ENCODE assay signal across 12 cellular contexts in the genomic region with DNA sequence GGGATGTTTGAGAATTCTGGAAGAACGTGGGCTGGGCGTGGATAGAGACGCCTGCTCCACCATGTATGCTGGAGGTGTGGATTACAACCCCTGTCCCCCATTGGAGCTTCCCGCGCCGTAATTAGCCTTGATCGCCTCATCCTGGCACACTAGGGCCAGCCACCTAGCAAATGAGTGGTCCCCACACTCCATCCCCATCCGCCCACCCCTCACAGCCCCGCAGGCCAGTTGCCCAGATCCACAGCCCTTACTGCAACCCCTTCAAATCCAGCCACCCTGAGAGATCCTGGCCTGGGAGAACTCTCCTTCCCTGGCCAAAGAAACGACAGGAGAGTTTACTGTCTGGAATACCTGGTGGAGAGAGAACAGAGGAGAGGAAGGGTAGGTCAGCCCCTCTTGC. TPM values are rescaled to one million over a fixed set of nuclear protein-coding genes. Genes with fewer than 3 reads are reported as not detected.
DNase-seq lines count a peak whose midpoint lies in the region; ATAC-seq and TF ChIP-seq lines count a peak whose summit lies in the region.
"Had no signal": no experiment of that assay in that cellular context is flagged by ENCODE, and none has a peak within 500 bp of the region (broad histone marks: within the 10 kb centered on the region; RNA-seq: fewer than 3 reads in every experiment).

No MANE protein-coding gene starts in this region.

- TF ChIP-seq POLR2A in vagina (IDR thresholded peaks at IDR 0.05): no peak

- no peaks in the 10 kb centered on the region for H3K9me3 Mint-ChIP-seq in effector memory CD8-positive, alpha-beta T cell
- H3K9me3 Mint-ChIP-seq in natural killer cell treated with Interleukin-12 subunit alpha and Interleukin-12 subunit beta and Interleukin-15 and Interleukin-18, amount 100 ng/mL, for 72 hours: no peaks in the 10 kb centered on the region

- ATAC-seq in Right ventricle myocardium superior (ENCODE audit: poor library complexity) (no peak), GM19023 (IDR thresholded peaks at IDR 0.05; ENCODE audit: unreplicated experiment) (no peak), HG02884 (IDR thresholded peaks at IDR 0.05; ENCODE audit: unreplicated experiment) (no peak)
- no peak for ATAC-seq in effector memory CD8-positive, alpha-beta T cell (replicated peaks)
- ATAC-seq in natural killer cell treated with Interleukin-12 subunit alpha and Interleukin-12 subunit beta and Interleukin-15 and Interleukin-18, amount 100 ng/mL, for 72 hours: no peak

- H3K4me3 Mint-ChIP-seq in effector memory CD8-positive, alpha-beta T cell: peak overlapping the region; percentile 42 to 55
- peak overlapping the region; percentile 56 for H3K4me3 Mint-ChIP-seq in natural killer cell treated with Interleukin-12 subunit alpha and Interleukin-12 subunit beta and Interleukin-15 and Interleukin-18, amount 100 ng/mL, for 72 hours

- peaks cover 4 to 5% of the 10 kb centered on the region in 2 donors for H3K4me1 Mint-ChIP-seq in effector memory CD8-positive, alpha-beta T cell (ENCODE audit: low read depth in 2 of 2)
- H3K4me1 Mint-ChIP-seq in natural killer cell treated with Interleukin-12 subunit alpha and Interleukin-12 subunit beta and Interleukin-15 and Interleukin-18, amount 100 ng/mL, for 72 hours (ENCODE audit: low read depth in 2 of 2): peaks cover 0 to 28% of the 10 kb centered on the region in 2 donors

- intact Hi-C loops in Right ventricle myocardium superior (cut with DNase I): no loop called here
- intact Hi-C loops in vagina (cut with DNase I): no loop called here

- H3K9me3 ChIP-seq in right atrium auricular region (no peaks in the 10 kb centered on the region), vagina (no peaks in the 10 kb centered on the region)

- H3K36me3 Mint-ChIP-seq in effector memory CD8-positive, alpha-beta T cell (ENCODE audit: insufficient read depth): no peaks in the 10 kb centered on the region
- no peaks in the 10 kb centered on the region for H3K36me3 Mint-ChIP-seq in natural killer cell treated with Interleukin-12 subunit alpha and Interleukin-12 subunit beta and Interleukin-15 and Interleukin-18, amount 100 ng/mL, for 72 hours

- no peak overlapping the region for H3K27ac Mint-ChIP-seq in effector memory CD8-positive, alpha-beta T cell
- peak overlapping the region in 1 of 2 donors; percentile 27 for H3K27ac Mint-ChIP-seq in natural killer cell treated with Interleukin-12 subunit alpha and Interleukin-12 subunit beta and Interleukin-15 and Interleukin-18, amount 100 ng/mL, for 72 hours

- in situ Hi-C loops in GM13976 (cut with MboI; ENCODE audit: low sequenced_read_pairs, unreplicated experiment): no loop called here

- DNase-seq in right atrium auricular region (ENCODE audit: low spot score): no peak
- DNase-seq in Right ventricle myocardium superior: no peak
- DNase-seq in effector memory CD8-positive, alpha-beta T cell: no peak
- DNase-seq in natural killer cell treated with Interleukin-12 subunit alpha and Interleukin-12 subunit beta and Interleukin-15 and Interleukin-18, amount 100 ng/mL, for 72 hours (ENCODE audit: low spot score): no peak
- DNase-seq in vagina (ENCODE audit: extremely low spot score in 2 of 2): no peak
- no peak for DNase-seq in GM13976 (ENCODE audit: low spot score)
- DNase-seq: effector CD4-positive, alpha-beta T cell; NCI-H2029 treated with DMSO at 0.1 percent for 48 hours had no signal

- H3K27ac ChIP-seq in right atrium auricular region: peak overlapping the region; percentile 67 to 75
- peak overlapping the region; percentile 63 for H3K27ac ChIP-seq in vagina

- H3K4me1 ChIP-seq in right atrium auricular region (peaks cover 0 to 15% of the 10 kb centered on the region in 2 donors), vagina (peaks cover 13% of the 10 kb centered on the region)

- no peak for TF ChIP-seq CTCF in right atrium auricular region (IDR thresholded peaks at IDR 0.05)
- TF ChIP-seq CTCF in vagina (IDR thresholded peaks at IDR 0.05): no peak
- no peak for TF ChIP-seq CTCF in GM13976 (IDR thresholded peaks at IDR 0.05; ENCODE audit: borderline replicate concordance, control extremely low read depth, extremely low read depth, insufficient read depth, missing control alignments)

- H3K27me3 ChIP-seq in right atrium auricular region (no peaks in the 10 kb centered on the region), vagina (no peaks in the 10 kb centered on the region)

- peak overlapping the region in 1 of 2 donors; percentile 55 for H3K4me3 ChIP-seq in right atrium auricular region
- peak overlapping the region; percentile 35 to 40 for H3K4me3 ChIP-seq in vagina

- H3K27me3 Mint-ChIP-seq in effector memory CD8-positive, alpha-beta T cell: peaks cover 44 to 85% of the 10 kb centered on the region in 2 donors
- peaks cover 9 to 17% of the 10 kb centered on the region in 2 donors for H3K27me3 Mint-ChIP-seq in natural killer cell treated with Interleukin-12 subunit alpha and Interleukin-12 subunit beta and Interleukin-15 and Interleukin-18, amount 100 ng/mL, for 72 hours

- H3K36me3 ChIP-seq in right atrium auricular region (no peaks in the 10 kb centered on the region), vagina (no peaks in the 10 kb centered on the region)

RNA-seq across cellular contexts. Expression of a gene that starts 0.4 kb away (rescaled TPM):
- 10 to 100 TPM; 31.6 to 50.9 TPM for total RNA-seq in right atrium auricular region
- total RNA-seq in Right ventricle myocardium superior: 20.9 TPM
- total RNA-seq in natural killer cell treated with Interleukin-12 subunit alpha and Interleukin-12 subunit beta and Interleukin-15 and Interleukin-18, amount 100 ng/mL, for 72 hours: 1 to 10 TPM in 1 of 2 donors, under 1 TPM in 1; 0.86 to 5.9 TPM
- 28.5 TPM for total RNA-seq in vagina
- total RNA-seq: G401 had no signal

RNA-seq across cellular contexts. Expression of a gene that starts 11.4 kb away (rescaled TPM):
- total RNA-seq in right atrium auricular region: under 1 TPM in 1 of 2 donors, not detected in 1; 0.28 TPM
- total RNA-seq in Right ventricle myocardium superior: not detected
- total RNA-seq in natural killer cell treated with Interleukin-12 subunit alpha and Interleukin-12 subunit beta and Interleukin-15 and Interleukin-18, amount 100 ng/mL, for 72 hours: not detected
- 24.6 TPM for total RNA-seq in vagina
- total RNA-seq: G401; T-helper 1 cell treated with Interleukin-12 subunit alpha and Interleukin-12 subunit beta and Interleukin-4 antibody, amounts not matched to agents 30 ng/mL and 1 ng/mL, for 36 hours had no signal

RNA-seq across cellular contexts. Expression of a gene that starts 32.9 kb away (rescaled TPM):
- not detected for total RNA-seq in right atrium auricular region
- not detected for total RNA-seq in Right ventricle myocardium superior
- total RNA-seq in natural killer cell treated with Interleukin-12 subunit alpha and Interleukin-12 subunit beta and Interleukin-15 and Interleukin-18, amount 100 ng/mL, for 72 hours: not detected
- 2.0 TPM for total RNA-seq in vagina
- total RNA-seq: G401; T-helper 1 cell treated with Interleukin-12 subunit alpha and Interleukin-12 subunit beta and Interleukin-4 antibody, amounts not matched to agents 30 ng/mL and 1 ng/mL, for 36 hours had no signal

RNA-seq across cellular contexts. Expression of a gene that starts 37.6 kb away (rescaled TPM):
- not detected for total RNA-seq in right atrium auricular region
- not detected for total RNA-seq in Right ventricle myocardium superior
- not detected for total RNA-seq in natural killer cell treated with Interleukin-12 subunit alpha and Interleukin-12 subunit beta and Interleukin-15 and Interleukin-18, amount 100 ng/mL, for 72 hours
- 23.6 TPM for total RNA-seq in vagina
- total RNA-seq: T-helper 1 cell treated with Interleukin-12 subunit alpha and Interleukin-12 subunit beta and Interleukin-4 antibody, amounts not matched to agents 30 ng/mL and 1 ng/mL, for 36 hours had no signal

Comparison
In these comparisons a context has a peak if more than half of its experiments do, and no peak if none do; other contexts are left out.
1. RNA of a gene that starts 11.4 kb away (total RNA-seq): 24.6 TPM in vagina (single experiment); 0.28 TPM in right atrium auricular region, not detected in Right ventricle myocardium superior (single experiment) and not detected in natural killer cell treated with Interleukin-12 subunit alpha and Interleukin-12 subunit beta and Interleukin-15 and Interleukin-18, amount 100 ng/mL, for 72 hours; every median in the first group is over 10 times any median in the second.